In the genomic region with DNA sequence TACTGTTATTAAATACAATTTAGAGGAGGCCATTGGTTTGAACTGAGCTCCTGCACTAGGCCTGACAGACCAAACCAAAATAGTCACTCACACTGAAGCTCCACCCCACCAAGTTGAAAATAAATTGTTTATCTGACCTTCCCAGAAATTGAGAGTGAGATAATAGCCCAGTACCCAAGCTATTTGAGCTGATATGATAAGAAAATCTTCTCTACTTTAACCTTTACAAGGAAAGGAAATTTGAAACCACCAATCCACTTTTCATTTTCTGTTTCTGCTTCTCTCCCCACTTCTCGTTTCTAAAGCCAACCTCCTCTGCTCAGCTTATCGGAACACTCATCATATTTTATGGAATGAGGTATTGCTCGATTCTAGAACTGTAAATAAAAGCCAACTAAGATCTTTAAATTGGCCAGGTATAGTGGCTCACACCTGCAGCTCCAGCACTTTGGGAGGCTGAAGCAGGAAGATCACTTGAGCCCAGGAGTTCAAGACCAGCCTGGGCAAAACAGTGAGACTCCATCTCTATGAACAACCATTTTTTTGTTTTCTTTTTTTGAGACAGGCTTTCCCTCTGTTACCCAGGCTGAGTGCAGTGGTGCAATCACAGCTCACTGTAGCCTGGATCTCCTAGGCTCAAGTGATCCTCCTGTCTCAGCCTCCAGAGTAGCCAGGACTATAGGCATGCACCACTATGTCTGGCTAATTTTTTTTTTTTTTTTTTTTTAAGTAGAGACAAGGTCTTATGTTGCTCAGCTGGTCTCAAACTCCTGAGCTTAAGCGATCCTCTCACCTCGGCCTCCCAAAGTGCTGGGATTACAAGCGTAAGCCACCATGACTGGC, we compare ENCODE assay signal across 1 cellular context.
TF ChIP-seq lines count a peak whose summit lies in the region.

No MANE protein-coding gene starts in this region.

TF ChIP-seq in IMR-90, 13 proteins besides CTCF, POLR2A, EP300 and RAD21:
- TF ChIP-seq SMC3 (IDR thresholded peaks at IDR 0.05; ENCODE audit: low read depth, low read length) (no peak), BHLHE40 (IDR thresholded peaks at IDR 0.05; ENCODE audit: low read depth, low read length) (no peak), RCOR1 (IDR thresholded peaks at IDR 0.05; ENCODE audit: insufficient replicate concordance, low read length) (no peak), FOS (IDR thresholded peaks at IDR 0.05; ENCODE audit: low read depth, low read length) (no peak), CEBPB (IDR thresholded peaks at IDR 0.05; ENCODE audit: low read depth, low read length) (no peak), CHD1 (IDR thresholded peaks at IDR 0.05; ENCODE audit: low read depth, low read length) (no peak), MAZ (IDR thresholded peaks at IDR 0.05; ENCODE audit: borderline replicate concordance, low read depth, low read length) (no peak), NFE2L2 (IDR thresholded peaks at IDR 0.05; ENCODE audit: low read depth, low read length) (no peak), RFX5 (IDR thresholded peaks at IDR 0.05; ENCODE audit: low read depth, low read length) (no peak), MAFK (IDR thresholded peaks at IDR 0.05; ENCODE audit: low read depth, low read length) (no peak), MXI1 (IDR thresholded peaks at IDR 0.05; ENCODE audit: borderline replicate concordance, low read depth, low read length) (no peak)
- TF ChIP-seq, protein P1, sequence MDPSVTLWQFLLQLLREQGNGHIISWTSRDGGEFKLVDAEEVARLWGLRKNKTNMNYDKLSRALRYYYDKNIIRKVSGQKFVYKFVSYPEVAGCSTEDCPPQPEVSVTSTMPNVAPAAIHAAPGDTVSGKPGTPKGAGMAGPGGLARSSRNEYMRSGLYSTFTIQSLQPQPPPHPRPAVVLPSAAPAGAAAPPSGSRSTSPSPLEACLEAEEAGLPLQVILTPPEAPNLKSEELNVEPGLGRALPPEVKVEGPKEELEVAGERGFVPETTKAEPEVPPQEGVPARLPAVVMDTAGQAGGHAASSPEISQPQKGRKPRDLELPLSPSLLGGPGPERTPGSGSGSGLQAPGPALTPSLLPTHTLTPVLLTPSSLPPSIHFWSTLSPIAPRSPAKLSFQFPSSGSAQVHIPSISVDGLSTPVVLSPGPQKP (IDR thresholded peaks at IDR 0.05; ENCODE audit: borderline replicate concordance, low read depth, low read length) = no peak
- TF ChIP-seq, protein P2, sequence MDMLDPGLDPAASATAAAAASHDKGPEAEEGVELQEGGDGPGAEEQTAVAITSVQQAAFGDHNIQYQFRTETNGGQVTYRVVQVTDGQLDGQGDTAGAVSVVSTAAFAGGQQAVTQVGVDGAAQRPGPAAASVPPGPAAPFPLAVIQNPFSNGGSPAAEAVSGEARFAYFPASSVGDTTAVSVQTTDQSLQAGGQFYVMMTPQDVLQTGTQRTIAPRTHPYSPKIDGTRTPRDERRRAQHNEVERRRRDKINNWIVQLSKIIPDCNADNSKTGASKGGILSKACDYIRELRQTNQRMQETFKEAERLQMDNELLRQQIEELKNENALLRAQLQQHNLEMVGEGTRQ (IDR thresholded peaks at IDR 0.05; ENCODE audit: low read depth, low read length) = no peak
